8 cellular contexts compared by ENCODE assay signal in the genomic region with DNA sequence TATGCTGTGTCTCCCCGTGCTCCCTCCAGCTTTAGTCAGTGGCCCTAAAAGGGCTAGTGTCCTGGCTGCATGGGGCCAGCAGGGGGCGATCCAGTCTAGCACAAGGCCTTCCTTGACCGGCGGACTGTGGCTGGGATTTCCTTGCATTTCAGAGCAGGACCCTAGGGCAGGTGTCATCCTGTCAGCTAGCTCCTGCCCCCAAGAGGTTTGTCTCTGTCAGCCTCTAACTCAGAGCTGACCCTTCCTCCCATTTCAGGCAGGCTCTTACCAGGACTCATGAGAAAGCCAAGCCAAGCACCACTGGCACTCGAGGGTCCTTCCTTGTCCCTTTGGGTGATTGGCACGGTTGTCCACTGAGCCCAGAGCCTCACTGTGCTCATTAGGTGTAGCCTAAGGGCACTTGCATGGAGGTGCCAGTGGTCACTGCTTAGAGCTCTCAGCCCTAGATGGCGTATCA.
DNase-seq lines count a peak whose midpoint lies in the region; ATAC-seq and TF ChIP-seq lines count a peak whose summit lies in the region.

No MANE protein-coding gene starts in this region.

- no peak overlapping the region for H3K27ac ChIP-seq in testis

- H3K36me3 ChIP-seq in Caco-2 (ENCODE audit: control insufficient read depth, insufficient read depth, low read length) (no peaks in the 10 kb centered on the region), testis (ENCODE audit: low read depth, missing control alignments) (no peaks in the 10 kb centered on the region)

- H3K27me3 Mint-ChIP-seq in Caco-2 (ENCODE audit: insufficient read depth, unreplicated experiment): peaks cover 5% of the 10 kb centered on the region
- peaks cover 7% of the 10 kb centered on the region for H3K27me3 Mint-ChIP-seq in activated naive CD8-positive, alpha-beta T cell treated with anti-CD3 and anti-CD28 coated beads, Interleukin-2, amount 10 ng/mL, durations not matched to agents 7 days and 5 days

- WGBS in testis, 2 donors: 31 to 45% methylated on average over 4 to 7 of the region's 7 CpGs

- H3K36me3 Mint-ChIP-seq in Caco-2 (ENCODE audit: insufficient read depth, unreplicated experiment): no peaks in the 10 kb centered on the region
- H3K36me3 Mint-ChIP-seq in activated naive CD8-positive, alpha-beta T cell treated with anti-CD3 and anti-CD28 coated beads, Interleukin-2, amount 10 ng/mL, durations not matched to agents 7 days and 5 days: no peaks in the 10 kb centered on the region

- CTCF ChIA-PET in Caco-2 (lab: Charles Lee): interaction anchor here (0.6 to 1.2 kb wide), 2 partner anchors 9 to 26 kb away, joined by 3 read pairs; no protein-coding TSS in a partner anchor

- no peaks in the 10 kb centered on the region for H3K4me1 Mint-ChIP-seq in Caco-2 (ENCODE audit: low read depth, unreplicated experiment)
- H3K4me1 Mint-ChIP-seq in activated naive CD8-positive, alpha-beta T cell treated with anti-CD3 and anti-CD28 coated beads, Interleukin-2, amount 10 ng/mL, durations not matched to agents 7 days and 5 days: no peaks in the 10 kb centered on the region

- H3K4me1 ChIP-seq in Caco-2 (no peaks in the 10 kb centered on the region), testis (no peaks in the 10 kb centered on the region)

- DNase-seq in Caco-2 (peak; percentile 60 to 64), NOMO-1 treated with dmso at 0.1 percent for 144 hours (lab: John Stamatoyannopoulos, UW; ENCODE audit: unreplicated experiment) (peak; percentile 43), left kidney (ENCODE audit: low read depth, low spot score) (peak; percentile 68), testis (peak; percentile 83), NCI-H1417 (lab: John Stamatoyannopoulos, UW) (no peak)
- DNase-seq in activated naive CD8-positive, alpha-beta T cell treated with anti-CD3 and anti-CD28 coated beads, Interleukin-2, amount 10 ng/mL, durations not matched to agents 7 days and 5 days: peak; percentile 55

- POLR2A ChIA-PET in Caco-2 (lab: Charles Lee): no interaction called here
- POLR2A ChIA-PET in activated naive CD8-positive, alpha-beta T cell treated with anti-CD3 and anti-CD28 coated beads, Interleukin-2, amount 10 ng/mL, durations not matched to agents 7 days and 5 days (lab: Charles Lee): no interaction called here

- ATAC-seq in GM19023 (IDR thresholded peaks at IDR 0.05; ENCODE audit: unreplicated experiment) (peak; percentile 85), HG03039 (IDR thresholded peaks at IDR 0.05; ENCODE audit: unreplicated experiment) (peak; percentile 70)
- ATAC-seq in activated naive CD8-positive, alpha-beta T cell treated with anti-CD3 and anti-CD28 coated beads, Interleukin-2, amount 10 ng/mL, durations not matched to agents 7 days and 5 days (ENCODE audit: low read depth): peak; percentile 73

- no peaks in the 10 kb centered on the region for H3K9me3 Mint-ChIP-seq in Caco-2 (ENCODE audit: unreplicated experiment)
- H3K9me3 Mint-ChIP-seq in activated naive CD8-positive, alpha-beta T cell treated with anti-CD3 and anti-CD28 coated beads, Interleukin-2, amount 10 ng/mL, durations not matched to agents 7 days and 5 days: no peaks in the 10 kb centered on the region

- TF ChIP-seq CTCF in Caco-2 (IDR thresholded peaks at IDR 0.05; ENCODE audit: insufficient read depth in 1 of 2, low read depth in 1 of 2, low read length in 1 of 2, severe bottlenecking in 1 of 2, unreplicated experiment in 1 of 2) (peak; percentile 54 to 66), testis (IDR thresholded peaks at IDR 0.05) (peak; percentile 52 to 62 (median 53))

- BruUV-seq in Caco-2 (replicated peaks; lab: Mats Ljungman, UMichigan): no TSS peak

- no peak overlapping the region for H3K4me3 ChIP-seq in Caco-2 (ENCODE audit: low read depth, low read length)
- H3K4me3 ChIP-seq in testis: no peak overlapping the region

- intact Hi-C loops in Caco-2 (cut with micrococcal nuclease; ENCODE audit: unreplicated experiment) (loop anchor here (2.0 kb wide), 1 partner anchor 43 kb away; no protein-coding TSS in a partner anchor), testis (cut with DNase I; ENCODE audit: low total_unique reads) (no loop called here)

- no peak overlapping the region for H3K4me3 Mint-ChIP-seq in Caco-2 (ENCODE audit: unreplicated experiment)
- H3K4me3 Mint-ChIP-seq in activated naive CD8-positive, alpha-beta T cell treated with anti-CD3 and anti-CD28 coated beads, Interleukin-2, amount 10 ng/mL, durations not matched to agents 7 days and 5 days: no peak overlapping the region

- H3K27ac Mint-ChIP-seq in Caco-2 (ENCODE audit: unreplicated experiment): no peak overlapping the region
- H3K27ac Mint-ChIP-seq in activated naive CD8-positive, alpha-beta T cell treated with anti-CD3 and anti-CD28 coated beads, Interleukin-2, amount 10 ng/mL, durations not matched to agents 7 days and 5 days: no peak overlapping the region

- H3K9me3 ChIP-seq in Caco-2 (no peaks in the 10 kb centered on the region), testis (no peaks in the 10 kb centered on the region)

- no peaks in the 10 kb centered on the region for H3K27me3 ChIP-seq in Caco-2 (replicated peaks; ENCODE audit: control insufficient read depth, insufficient read depth, low read length)
- no peaks in the 10 kb centered on the region for H3K27me3 ChIP-seq in testis

- TF ChIP-seq POLR2A in testis (IDR thresholded peaks at IDR 0.05): no peak

Comparison
In these comparisons a context has a peak if more than half of its experiments do, and no peak if none do; other contexts are left out.
1. DNase-seq: peak in Caco-2 (2 of 2), NOMO-1 treated with dmso at 0.1 percent for 144 hours (single experiment), activated naive CD8-positive, alpha-beta T cell treated with anti-CD3 and anti-CD28 coated beads, Interleukin-2, amount 10 ng/mL, durations not matched to agents 7 days and 5 days (single experiment), left kidney (single experiment) and testis (single experiment); none in NCI-H1417 (0 of 3).
2. Peak in every context shown above with its lines, with median percentiles within 50 percentile points of each other: ATAC-seq.